Comparison of ENCODE assay signal across 23 cellular contexts in genomic region chr11:17951685-17952388, GRCh38.
"Had no signal": no experiment of that assay in that cellular context is flagged by ENCODE, and none has a peak within 500 bp of the region (broad histone marks: within the 10 kb centered on the region; RNA-seq: fewer than 3 reads in every experiment).

No MANE protein-coding gene starts in this region.

- H3K4me1 ChIP-seq: colonic mucosa, foreskin keratinocyte, lower lobe of right lung, pancreas, stomach had no signal

- H3K4me3 ChIP-seq: colonic mucosa, gastroesophageal sphincter, heart left ventricle, hepatocyte, left lung, lower lobe of right lung, pancreas, stomach, thyroid gland had no signal

- DNase-seq: colonic mucosa; effector CD8-positive, alpha-beta T cell; endodermal cell; foreskin keratinocyte; heart left ventricle; kidney; left lung; lower lobe of right lung; natural killer cell; occipital lobe; pancreas; stimulated activated CD4-positive, alpha-beta T cell treated with anti-CD3 and anti-CD28 coated beads, Interleukin-2, amount 100 ng/mL, for 24 hours; stimulated activated CD4-positive, alpha-beta T cell treated with anti-CD3 and anti-CD28 coated beads, Interleukin-4, amount 100 ng/mL, for 24 hours; stimulated activated naive CD4-positive, alpha-beta T cell treated with Interleukin-2 at 50 U/mL for 16 hours; stomach; thyroid gland; trophoblast cell had no signal

- H2AFZ ChIP-seq: hepatocyte had no signal

- H3K27ac ChIP-seq: colonic mucosa, epithelial cell of prostate, foreskin keratinocyte, gastroesophageal sphincter, heart left ventricle, hepatocyte, left lung, lower lobe of right lung, pancreas, stomach, thyroid gland had no signal

- H3K27me3 ChIP-seq: colonic mucosa, foreskin keratinocyte, gastroesophageal sphincter, heart left ventricle, hepatocyte, left lung, pancreas, stomach, thyroid gland had no signal

- FAIRE-seq: kidney, pancreas had no signal

- H3K9me3 ChIP-seq: colonic mucosa, gastroesophageal sphincter, heart left ventricle, left lung, lower lobe of right lung, pancreas, stomach, thyroid gland had no signal

- H3K4me2 ChIP-seq: hepatocyte had no signal

- ATAC-seq: esophagus mucosa; foreskin keratinocyte; gastroesophageal sphincter; heart left ventricle; left lung; lower lobe of right lung; natural killer cell; pancreas; sciatic nerve; stimulated activated effector memory CD8-positive, alpha-beta T cell treated with anti-CD3 and anti-CD28 coated beads, Interleukin-12 subunit alpha, Interleukin-12 subunit beta, amount 100 ng/mL, for 72 hours had no signal

- H3K79me2 ChIP-seq: hepatocyte had no signal

- H3K36me3 ChIP-seq: colonic mucosa had no signal
